Comparison of ENCODE assay signal across 8 cellular contexts in the genomic region with DNA sequence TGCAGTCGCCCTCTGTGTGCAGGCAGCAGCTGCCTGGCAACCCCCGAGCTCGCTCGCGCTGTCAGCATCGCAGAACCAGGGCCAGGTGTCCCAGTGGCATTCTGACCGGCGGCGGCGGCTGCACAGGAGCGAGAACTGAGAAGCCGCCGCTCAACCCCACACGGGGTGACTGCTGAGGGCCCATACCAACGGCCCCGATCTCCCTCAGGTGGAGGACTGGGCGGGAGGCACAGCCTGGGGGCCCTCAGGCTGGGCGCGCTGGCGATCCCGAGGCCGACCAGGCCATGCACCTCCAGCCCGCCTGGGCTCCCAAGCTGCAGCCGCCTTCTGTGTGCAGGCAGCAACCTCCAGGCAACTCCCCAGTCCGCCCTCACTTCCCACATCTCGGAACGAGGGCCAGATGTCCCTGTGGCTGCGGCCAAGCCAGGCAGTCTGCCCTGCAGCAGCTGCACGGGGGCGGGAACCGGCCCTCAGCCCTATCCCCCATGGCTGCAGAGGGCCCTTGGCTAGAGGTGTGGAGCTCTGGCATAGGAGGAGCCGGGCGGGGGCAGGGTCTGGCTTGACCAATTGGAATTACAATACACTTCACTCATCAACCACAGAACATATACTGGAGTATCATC.
DNase-seq lines count a peak whose midpoint lies in the region; ATAC-seq lines count a peak whose summit lies in the region.
"Not testable (repeated sequence)": the region's sequence is repeated elsewhere in the genome, so short reads cannot be mapped to it uniquely, and the experiment has no call there.

No MANE protein-coding gene starts in this region.

- not testable (repeated sequence) for H3K36me3 Mint-ChIP-seq in T-cell; effector memory CD8-positive, alpha-beta T cell (ENCODE audit: insufficient read depth); stimulated activated naive B cell treated with anti-CD40 and anti-IgM and Interleukin-4, amounts not matched to agents 10 μg/mL and 1 μg/mL and 100 μg/mL, for 72 hours

- not testable (repeated sequence) for H3K4me3 Mint-ChIP-seq in T-cell; effector memory CD8-positive, alpha-beta T cell; stimulated activated naive B cell treated with anti-CD40 and anti-IgM and Interleukin-4, amounts not matched to agents 10 μg/mL and 1 μg/mL and 100 μg/mL, for 72 hours

- not testable (repeated sequence) for H3K27ac Mint-ChIP-seq in T-cell; effector memory CD8-positive, alpha-beta T cell; stimulated activated naive B cell treated with anti-CD40 and anti-IgM and Interleukin-4, amounts not matched to agents 10 μg/mL and 1 μg/mL and 100 μg/mL, for 72 hours

- not testable (repeated sequence) for H3K4me1 Mint-ChIP-seq in T-cell; effector memory CD8-positive, alpha-beta T cell (ENCODE audit: low read depth in 2 of 2); stimulated activated naive B cell treated with anti-CD40 and anti-IgM and Interleukin-4, amounts not matched to agents 10 μg/mL and 1 μg/mL and 100 μg/mL, for 72 hours

- ATAC-seq in GM18508 (IDR thresholded peaks at IDR 0.05; ENCODE audit: insufficient read depth, unreplicated experiment) (peak; percentile 19), GM19372 (IDR thresholded peaks at IDR 0.05; ENCODE audit: low read depth, unreplicated experiment) (peak; percentile 33), GM21717 (IDR thresholded peaks at IDR 0.05; ENCODE audit: unreplicated experiment) (peak; percentile 40), HG02884 (IDR thresholded peaks at IDR 0.05; ENCODE audit: unreplicated experiment) (peak; percentile 17), HG03280 (IDR thresholded peaks at IDR 0.05; ENCODE audit: unreplicated experiment) (peak; percentile 44), T-cell (replicated peaks in 1 of 4) (peak; percentile 23 to 50 (median 32))
- peak; percentile 39 for ATAC-seq in effector memory CD8-positive, alpha-beta T cell (replicated peaks)
- peak; percentile 23 to 45 for ATAC-seq in stimulated activated naive B cell treated with anti-CD40 and anti-IgM and Interleukin-4, amounts not matched to agents 10 μg/mL and 1 μg/mL and 100 μg/mL, for 72 hours (replicated peaks)

- POLR2A ChIA-PET in T-cell (lab: Charles Lee): not testable (repeated sequence)

- not testable (repeated sequence) for DNase-seq in T-cell; effector memory CD8-positive, alpha-beta T cell; stimulated activated naive B cell treated with anti-CD40 and anti-IgM and Interleukin-4, amounts not matched to agents 10 μg/mL and 1 μg/mL and 100 μg/mL, for 72 hours

- H3K9me3 Mint-ChIP-seq in T-cell; effector memory CD8-positive, alpha-beta T cell; stimulated activated naive B cell treated with anti-CD40 and anti-IgM and Interleukin-4, amounts not matched to agents 10 μg/mL and 1 μg/mL and 100 μg/mL, for 72 hours: not testable (repeated sequence)

- CTCF ChIA-PET in T-cell (lab: Charles Lee): not testable (repeated sequence)

- H3K27me3 Mint-ChIP-seq in T-cell; effector memory CD8-positive, alpha-beta T cell; stimulated activated naive B cell treated with anti-CD40 and anti-IgM and Interleukin-4, amounts not matched to agents 10 μg/mL and 1 μg/mL and 100 μg/mL, for 72 hours: not testable (repeated sequence)
